ENCODE assay signal across 8 cellular contexts in genomic region chr7:18357691-18358090, GRCh38.
DNase-seq lines count a peak whose midpoint lies in the region; ATAC-seq and TF ChIP-seq lines count a peak whose summit lies in the region.

No MANE protein-coding gene starts in this region.

- peaks cover 47% of the 10 kb centered on the region for H3K4me1 Mint-ChIP-seq in nephron progenitor cell

- no peak overlapping the region for H3K4me3 Mint-ChIP-seq in nephron progenitor cell

- no peak overlapping the region for H3K27ac Mint-ChIP-seq in nephron progenitor cell

- ATAC-seq in GM19351 (IDR thresholded peaks at IDR 0.05; ENCODE audit: unreplicated experiment): peak; percentile 65

- H3K27me3 Mint-ChIP-seq in nephron progenitor cell (ENCODE audit: low read depth, poor library complexity): peaks cover 5% of the 10 kb centered on the region

- no peak overlapping the region for H3K27ac ChIP-seq in sigmoid colon

- H3K4me3 ChIP-seq in AG10803 (ENCODE audit: low read length) (no peak overlapping the region), fibroblast of the aortic adventitia (ENCODE audit: low read depth, low read length) (no peak overlapping the region), sigmoid colon (no peak overlapping the region)

- TF ChIP-seq CTCF in AG10803 (conservative IDR thresholded peaks at IDR 0.05; ENCODE audit: low read length) (peak; percentile 33), fibroblast of the aortic adventitia (IDR thresholded peaks at IDR 0.05; ENCODE audit: insufficient read depth, low read length) (peak; percentile 16), sigmoid colon (IDR thresholded peaks at IDR 0.05) (no peak), nephron progenitor cell (IDR thresholded peaks at IDR 0.05) (no peak)

- peaks cover 0 to 15% (median 15%) of the 10 kb centered on the region in 4 donors for H3K4me1 ChIP-seq in sigmoid colon

- H3K27me3 ChIP-seq in sigmoid colon: no peaks in the 10 kb centered on the region

- H3K36me3 ChIP-seq in sigmoid colon: no peaks in the 10 kb centered on the region

- no peaks in the 10 kb centered on the region for H3K9me3 ChIP-seq in sigmoid colon

- TF ChIP-seq POLR2A in sigmoid colon (IDR thresholded peaks at IDR 0.05): no peak

- DNase-seq in AG10803 (ENCODE audit: low read depth) (no peak), NCI-H446 treated with DMSO at 0.1 percent for 48 hours (lab: John Stamatoyannopoulos, UW) (peak; percentile 4), fibroblast of the aortic adventitia (ENCODE audit: low read depth) (no peak), SHP77 treated with DMSO at 0.1 percent for 48 hours (lab: John Stamatoyannopoulos, UW) (no peak), sigmoid colon (no peak), nephron progenitor cell (no peak)
- no peak for DNase-seq in activated CD4-positive, alpha-beta T cell treated with anti-CD3 and anti-CD28 coated beads, Interleukin-2, amount 50 U/mL, for 4 hours

- H3K36me3 Mint-ChIP-seq in nephron progenitor cell (ENCODE audit: low read depth): peaks cover 5% of the 10 kb centered on the region

- 92 to 95% methylated on average over 1 of the region's 1 CpG for WGBS in sigmoid colon, 2 donors

- intact Hi-C loops in sigmoid colon (cut with DNase I): loop anchor here (5.0 kb wide), 1 partner anchor 310 kb away; no protein-coding TSS in a partner anchor

- TF ChIP-seq EP300 in sigmoid colon (IDR thresholded peaks at IDR 0.05): no peak

- H3K9me3 Mint-ChIP-seq in nephron progenitor cell: peaks cover 3% of the 10 kb centered on the region

Comparison
In these comparisons a context has a peak if more than half of its experiments do, and no peak if none do; other contexts are left out.
1. CTCF ChIP-seq: peak in AG10803 (single experiment) and fibroblast of the aortic adventitia (single experiment); none in sigmoid colon (0 of 4) and nephron progenitor cell (single experiment).